Comparison of ENCODE assay signal across 14 cellular contexts in genomic region chr19:5561559-5561958, GRCh38. TPM values are rescaled to one million over a fixed set of nuclear protein-coding genes. Genes with fewer than 3 reads are reported as not detected.
DNase-seq lines count a peak whose midpoint lies in the region; ATAC-seq and TF ChIP-seq lines count a peak whose summit lies in the region.
"Had no signal": no experiment of that assay in that cellular context is flagged by ENCODE, and none has a peak within 500 bp of the region (broad histone marks: within the 10 kb centered on the region; RNA-seq: fewer than 3 reads in every experiment).

No MANE protein-coding gene starts in this region.

- peaks cover 14% of the 10 kb centered on the region for H3K27me3 ChIP-seq in fibroblast of lung (ENCODE audit: control insufficient read depth, insufficient read depth, low read length)

- CTCF ChIA-PET in OCI-LY7 (lab: Charles Lee; ENCODE audit: unreplicated experiment): no interaction called here

- H3K9me3 ChIP-seq in OCI-LY7 (ENCODE audit: low read length) (no peaks in the 10 kb centered on the region), fibroblast of lung (ENCODE audit: control insufficient read depth, insufficient read depth, low read depth, low read length) (no peaks in the 10 kb centered on the region)

- H3K27ac ChIP-seq in OCI-LY7 (ENCODE audit: low read depth, low read length, poor library complexity, severe bottlenecking) (no peak overlapping the region), fibroblast of lung (ENCODE audit: insufficient read depth, low read length) (no peak overlapping the region)
- H3K27ac ChIP-seq: tibial artery had no signal

- H4K20me1 ChIP-seq in OCI-LY7 (ENCODE audit: insufficient read depth, low read length) (no peaks in the 10 kb centered on the region), fibroblast of lung (ENCODE audit: control insufficient read depth, extremely low read depth, insufficient read depth, low read length) (no peaks in the 10 kb centered on the region)

- intact Hi-C loops in OCI-LY7 (cut with micrococcal nuclease; ENCODE audit: unreplicated experiment): no loop called here

- H3K4me3 ChIP-seq in OCI-LY7 (ENCODE audit: low read depth, low read length, poor library complexity, severe bottlenecking) (no peak overlapping the region), fibroblast of lung (replicated peaks in 1 of 4; ENCODE audit: control extremely low read depth in 1 of 4, insufficient read depth in 1 of 4, low read depth in 3 of 4, low read length in 4 of 4) (no peak overlapping the region)
- H3K4me3 ChIP-seq: tibial artery had no signal

- H3K36me3 ChIP-seq in OCI-LY7 (ENCODE audit: insufficient read depth, low read length) (no peaks in the 10 kb centered on the region), fibroblast of lung (ENCODE audit: control insufficient read depth, insufficient read depth, low read length) (no peaks in the 10 kb centered on the region)
- H3K36me3 ChIP-seq: tibial artery had no signal

- no peak overlapping the region for H2AFZ ChIP-seq in OCI-LY7 (ENCODE audit: low read length)
- no peak overlapping the region for H2AFZ ChIP-seq in fibroblast of lung (ENCODE audit: low read length)

- no peak overlapping the region for H3K27ac Mint-ChIP-seq in type B pancreatic cell
- no peak overlapping the region for H3K27ac Mint-ChIP-seq in stimulated activated naive CD8-positive, alpha-beta T cell treated with anti-CD3 and anti-CD28 coated beads, Interleukin-15, amount 100 ng/mL, for 72 hours

- BruUV-seq in OCI-LY7 (replicated peaks; lab: Mats Ljungman, UMichigan): no TSS peak

- H3K9me3 Mint-ChIP-seq in type B pancreatic cell: no peaks in the 10 kb centered on the region
- peaks cover 6 to 8% of the 10 kb centered on the region in 2 donors for H3K9me3 Mint-ChIP-seq in stimulated activated naive CD8-positive, alpha-beta T cell treated with anti-CD3 and anti-CD28 coated beads, Interleukin-15, amount 100 ng/mL, for 72 hours

- no peak for ATAC-seq in stimulated activated naive CD8-positive, alpha-beta T cell treated with anti-CD3 and anti-CD28 coated beads, Interleukin-15, amount 100 ng/mL, for 72 hours
- ATAC-seq: left ventricle myocardium superior had no signal

- no peaks in the 10 kb centered on the region for H3K4me1 ChIP-seq in OCI-LY7 (ENCODE audit: insufficient read depth, low read length, poor library complexity, severe bottlenecking)
- no peaks in the 10 kb centered on the region for H3K4me1 ChIP-seq in fibroblast of lung (ENCODE audit: control insufficient read depth, extremely low read depth, insufficient read depth, low read length)
- H3K4me1 ChIP-seq: tibial artery had no signal

- H3K9me2 ChIP-seq in OCI-LY7 (ENCODE audit: insufficient read depth, low read length): no peaks in the 10 kb centered on the region

- no peak overlapping the region for H3K4me2 ChIP-seq in OCI-LY7 (ENCODE audit: low read length)
- no peak overlapping the region for H3K4me2 ChIP-seq in fibroblast of lung (ENCODE audit: extremely low read depth, insufficient read depth, low read length)

- H3K4me1 Mint-ChIP-seq in type B pancreatic cell (ENCODE audit: unreplicated experiment): peaks cover 16% of the 10 kb centered on the region
- no peaks in the 10 kb centered on the region for H3K4me1 Mint-ChIP-seq in stimulated activated naive CD8-positive, alpha-beta T cell treated with anti-CD3 and anti-CD28 coated beads, Interleukin-15, amount 100 ng/mL, for 72 hours

- H3K36me3 Mint-ChIP-seq in type B pancreatic cell: no peaks in the 10 kb centered on the region

- no peak overlapping the region for H3K9ac ChIP-seq in fibroblast of lung (ENCODE audit: insufficient read depth, low read length)

- TF ChIP-seq CTCF in OCI-LY7 (conservative IDR thresholded peaks at IDR 0.05; ENCODE audit: low read length) (peak; percentile 75), fibroblast of lung (conservative IDR thresholded peaks at IDR 0.05 in 1 of 2, IDR thresholded peaks at IDR 0.05 in 1 of 2; ENCODE audit: low read depth in 1 of 2, low read length in 2 of 2) (peak; percentile 33 to 44), type B pancreatic cell (conservative IDR thresholded peaks at IDR 0.05) (peak; percentile 76)

- DNase-seq in NCI-H82 (lab: John Stamatoyannopoulos, UW): peak; percentile 26
- DNase-seq in NCI-H82 treated with DMSO at 0.1 percent for 48 hours (lab: John Stamatoyannopoulos, UW; ENCODE audit: unreplicated experiment): no peak
- DNase-seq in OCI-LY7 (ENCODE audit: low spot score): no peak
- no peak for DNase-seq in fibroblast of lung (ENCODE audit: low read depth in 2 of 2)
- DNase-seq in type B pancreatic cell (ENCODE audit: extremely low spot score, unreplicated experiment): no peak
- no peak for DNase-seq in NCI-H1092 treated with DMSO at 0.1 percent for 48 hours (lab: John Stamatoyannopoulos, UW)
- DNase-seq in stimulated activated naive CD8-positive, alpha-beta T cell treated with anti-CD3 and anti-CD28 coated beads, Interleukin-15, amount 100 ng/mL, for 72 hours: no peak
- DNase-seq in D341Med (ENCODE audit: low spot score): no peak
- DNase-seq: caudate nucleus, left ventricle myocardium superior, NCI-H187, OCI-M1, tibial artery had no signal

- peaks cover 5% of the 10 kb centered on the region for H3K27me3 Mint-ChIP-seq in type B pancreatic cell
- H3K27me3 Mint-ChIP-seq in stimulated activated naive CD8-positive, alpha-beta T cell treated with anti-CD3 and anti-CD28 coated beads, Interleukin-15, amount 100 ng/mL, for 72 hours: peaks cover 48% of the 10 kb centered on the region

- no peak overlapping the region for H3K4me3 Mint-ChIP-seq in type B pancreatic cell
- no peak overlapping the region for H3K4me3 Mint-ChIP-seq in stimulated activated naive CD8-positive, alpha-beta T cell treated with anti-CD3 and anti-CD28 coated beads, Interleukin-15, amount 100 ng/mL, for 72 hours

- H3K79me2 ChIP-seq in OCI-LY7 (ENCODE audit: insufficient read depth, low read depth, low read length) (no peaks in the 10 kb centered on the region), fibroblast of lung (ENCODE audit: control insufficient read depth, insufficient read depth, low read length) (no peaks in the 10 kb centered on the region)

- POLR2A ChIA-PET in OCI-LY7 (lab: Charles Lee): no interaction called here

RNA-seq across cellular contexts. Expression of gene TINCR, which starts 6.2 kb away (rescaled TPM):
- total RNA-seq in OCI-LY7 (2014; rRNA removed; shearing (Covaris generic)): 0.41 and 0.60 TPM in 2 replicates
- total RNA-seq in OCI-LY7 (2022) (1.2 and 2.1 TPM in 2 replicates), fibroblast of lung (under 0.01 and 0.17 TPM in 2 replicates), type B pancreatic cell (ENCODE audit: low replicate concordance) (9.0 and 52.4 TPM in 2 replicates)
- 0.02 and 0.06 TPM in 2 replicates for polyA plus RNA-seq in fibroblast of lung
- polyA plus RNA-seq in fibroblast of lung (2012): 0.05 TPM in 1 of 2 replicates, not detected in the other
- not detected in 2 replicates for polyA minus RNA-seq in fibroblast of lung (ENCODE audit: low replicate concordance)
- total RNA-seq: glomerular endothelial cell, left ventricle myocardium superior had no signal
